Comparison of ENCODE assay signal across 19 cellular contexts in genomic region chr4:55524844-55525571, GRCh38. TPM values are rescaled to one million over a fixed set of nuclear protein-coding genes. Genes with fewer than 3 reads are reported as not detected.
DNase-seq lines count a peak whose midpoint lies in the region; ATAC-seq and TF ChIP-seq lines count a peak whose summit lies in the region.
"Had no signal": no experiment of that assay in that cellular context is flagged by ENCODE, and none has a peak within 500 bp of the region (broad histone marks: within the 10 kb centered on the region; RNA-seq: fewer than 3 reads in every experiment).

No MANE protein-coding gene starts in this region.

- H3K4me1 ChIP-seq in GM23248 (ENCODE audit: insufficient read depth) (peaks cover 18% of the 10 kb centered on the region), osteoblast (ENCODE audit: insufficient read depth, low read length) (peaks cover 7% of the 10 kb centered on the region)
- H3K4me1 ChIP-seq: BLaER1 treated with 17β-estradiol and CSF1 and Interleukin-3, amounts not matched to agents 10 nM and 100 nM; spleen; testis had no signal

- peak overlapping the region; percentile 82 for H3K27ac ChIP-seq in GM23248
- H3K27ac ChIP-seq in SK-N-MC = peak overlapping the region; percentile 6; the same call in 1 of the 2 replicates
- H3K27ac ChIP-seq in osteoblast (ENCODE audit: low read depth, low read length) = peak overlapping the region; percentile 73
- H3K27ac ChIP-seq: BLaER1 treated with 17β-estradiol and CSF1 and Interleukin-3, amounts not matched to agents 10 nM and 100 nM; SJSA1; spleen; testis had no signal

- H3K4me2 ChIP-seq in GM23248 (ENCODE audit: unreplicated experiment) (peak overlapping the region; percentile 74), osteoblast (ENCODE audit: insufficient read depth, low read length) (peak overlapping the region; percentile 19)
- H3K4me2 ChIP-seq: BLaER1 treated with 17β-estradiol and CSF1 and Interleukin-3, amounts not matched to agents 10 nM and 100 nM had no signal

- no peaks in the 10 kb centered on the region for H3K9me2 ChIP-seq in GM23248 (ENCODE audit: insufficient read depth)

- H3K27me3 ChIP-seq in GM23248 (replicated peaks; ENCODE audit: insufficient read depth) (no peaks in the 10 kb centered on the region), osteoblast (ENCODE audit: insufficient read depth, low read length) (no peaks in the 10 kb centered on the region)
- H3K27me3 ChIP-seq: BLaER1 treated with 17β-estradiol and CSF1 and Interleukin-3, amounts not matched to agents 10 nM and 100 nM; MG63; SJSA1; spleen; testis had no signal

- H3K9ac ChIP-seq in GM23248 = peak overlapping the region; percentile 53
- no peak overlapping the region for H3K9ac ChIP-seq in SK-N-MC (ENCODE audit: insufficient read length)
- H3K9ac ChIP-seq: BLaER1 treated with 17β-estradiol and CSF1 and Interleukin-3, amounts not matched to agents 10 nM and 100 nM had no signal

- H3K79me2 ChIP-seq in GM23248 (ENCODE audit: insufficient read depth) (peaks cover 95% of the 10 kb centered on the region), osteoblast (ENCODE audit: insufficient read depth, low read length) (peaks cover 62% of the 10 kb centered on the region)

- peak; percentile 62 for DNase-seq in GM23248
- DNase-seq in SK-N-MC (ENCODE audit: low read depth, low spot score) = no peak
- peak; percentile 62 for DNase-seq in epithelial cell of esophagus (ENCODE audit: low read depth)
- no peak for DNase-seq in osteoblast (ENCODE audit: insufficient read length, low spot score, missing footprints)
- no peak for DNase-seq in NCI-H524 (lab: John Stamatoyannopoulos, UW)
- no peak for DNase-seq in NCI-H446 treated with DMSO at 0.1 percent for 48 hours (lab: John Stamatoyannopoulos, UW)
- DNase-seq: amygdala, DMS53, MG63, natural killer cell, NCI-H1694 treated with DMSO at 0.1 percent for 48 hours, NCI-H2227 treated with DMSO at 0.1 percent for 48 hours, spleen, T-helper 9 cell, testis had no signal

- 47 to 57% methylated on average over 4 of the region's 4 CpGs for whole genome bisulfite sequencing in GM23248 (ENCODE audit: low coverage in 1 of 2, low lambda C conversion rate in 2 of 2, missing lambda C conversion rate in 2 of 2), 2 experiments

- peaks cover 23% of the 10 kb centered on the region; the same call in 1 of the 2 replicates for H3F3A ChIP-seq in GM23248 (ENCODE audit: insufficient read depth)

- ATAC-seq in HG02642 (IDR thresholded peaks at IDR 0.05; ENCODE audit: poor library complexity, unreplicated experiment) = no peak
- ATAC-seq: natural killer cell had no signal

- H3K4me3 ChIP-seq in GM23248 (peak overlapping the region; percentile 35), SK-N-MC (no peak overlapping the region), epithelial cell of esophagus (ENCODE audit: low read length) (no peak overlapping the region), osteoblast (ENCODE audit: insufficient read depth, low read length) (no peak overlapping the region)
- H3K4me3 ChIP-seq: BLaER1 treated with 17β-estradiol and CSF1 and Interleukin-3, amounts not matched to agents 10 nM and 100 nM; lung; MG63; SJSA1; spleen; testis had no signal

- H4K20me1 ChIP-seq in GM23248 (ENCODE audit: insufficient read depth) (no peaks in the 10 kb centered on the region), osteoblast (ENCODE audit: insufficient read depth, low read length) (no peaks in the 10 kb centered on the region)

- TF ChIP-seq CTCF in epithelial cell of esophagus (IDR thresholded peaks at IDR 0.05; ENCODE audit: insufficient read depth, low read depth, low read length, missing control alignments) (no peak), osteoblast (IDR thresholded peaks at IDR 0.05; ENCODE audit: extremely low read depth, low read depth, low read length) (no peak)

- in situ Hi-C loops in GM23248 (cut with MboI) = no loop called here

- H3K9me3 ChIP-seq in GM23248 (ENCODE audit: low read depth) (no peaks in the 10 kb centered on the region), SK-N-MC (ENCODE audit: low read depth, low read length) (no peaks in the 10 kb centered on the region), osteoblast (ENCODE audit: low read depth, low read length) (no peaks in the 10 kb centered on the region)
- H3K9me3 ChIP-seq: SJSA1, testis had no signal

- H3K36me3 ChIP-seq in GM23248 (ENCODE audit: low read depth) (no peaks in the 10 kb centered on the region), SK-N-MC (ENCODE audit: insufficient read depth, low read length) (no peaks in the 10 kb centered on the region), osteoblast (ENCODE audit: insufficient read depth, low read length) (no peaks in the 10 kb centered on the region)
- H3K36me3 ChIP-seq: MG63, spleen had no signal

- peak overlapping the region; percentile 58 for H2AFZ ChIP-seq in GM23248
- no peak overlapping the region for H2AFZ ChIP-seq in osteoblast (ENCODE audit: low read length)

RNA-seq across cellular contexts. Expression of gene CLOCK, which starts 21.7 kb away (rescaled TPM):
- 28.0 and 32.2 TPM in 2 replicates for total RNA-seq in GM23248 (2014; rRNA removed; shearing (Covaris generic))
- polyA plus RNA-seq in GM23248 (2016; fragmentation: Nextera tagmentation; extraction: Ambion mirVana) = 16.2 and 16.5 TPM in 2 replicates
- 34.4 and 44.8 TPM in 2 replicates for total RNA-seq in osteoblast

Comparison
In these comparisons a context has a peak if more than half of its experiments do, and no peak if none do; other contexts are left out.
1. DNase-seq: peak in GM23248 (single experiment) and epithelial cell of esophagus (single experiment); none in SK-N-MC (single experiment), osteoblast (single experiment), NCI-H524 (0 of 2) and NCI-H446 treated with DMSO at 0.1 percent for 48 hours (single experiment).
2. H3K27ac ChIP-seq: peak in every context shown above with its lines; median percentile 82 in GM23248; 73 in osteoblast; 6 in SK-N-MC.